Comparison of ENCODE assay signal across 1 cellular context in the genomic region with DNA sequence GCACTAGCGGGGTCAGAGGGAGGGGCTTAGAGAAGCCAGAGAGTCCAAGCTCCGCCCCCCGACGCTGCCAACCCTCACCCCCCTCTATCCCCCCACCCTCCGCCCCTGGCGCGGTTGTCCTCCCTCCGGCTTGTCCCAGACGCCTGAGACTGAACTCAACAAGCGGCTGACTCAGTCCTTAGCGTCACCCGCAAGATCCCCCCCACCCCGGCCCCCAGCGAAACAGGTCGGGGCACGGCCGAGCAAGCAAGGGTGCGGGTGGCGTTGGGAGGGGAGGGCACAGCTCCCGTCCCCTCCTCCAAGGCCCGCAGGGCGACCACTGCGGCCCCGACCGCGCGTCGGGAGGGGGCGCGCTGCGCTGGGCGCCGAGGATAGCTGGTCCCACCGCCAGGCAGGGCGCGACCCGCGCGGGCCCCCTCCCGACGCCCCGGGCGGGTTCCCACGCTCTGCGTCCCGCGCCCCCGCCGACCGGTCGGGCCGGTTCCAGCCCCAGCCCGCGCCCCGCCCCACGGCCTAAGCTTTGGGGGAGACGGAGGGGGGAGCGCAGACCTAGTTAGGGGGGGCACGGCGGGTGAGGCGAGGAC.
TF ChIP-seq lines count a peak whose summit lies in the region.

No MANE protein-coding gene starts in this region.

TF ChIP-seq in K562, 482 proteins besides CTCF, POLR2A, EP300 and RAD21:
- TF ChIP-seq ZBTB7A (IDR thresholded peaks at IDR 0.05; ENCODE audit: borderline replicate concordance, control insufficient read depth, low read depth, low read length), result peak; percentile 20; the same call in 1 of the 2 replicates
- TF ChIP-seq, protein P1, sequence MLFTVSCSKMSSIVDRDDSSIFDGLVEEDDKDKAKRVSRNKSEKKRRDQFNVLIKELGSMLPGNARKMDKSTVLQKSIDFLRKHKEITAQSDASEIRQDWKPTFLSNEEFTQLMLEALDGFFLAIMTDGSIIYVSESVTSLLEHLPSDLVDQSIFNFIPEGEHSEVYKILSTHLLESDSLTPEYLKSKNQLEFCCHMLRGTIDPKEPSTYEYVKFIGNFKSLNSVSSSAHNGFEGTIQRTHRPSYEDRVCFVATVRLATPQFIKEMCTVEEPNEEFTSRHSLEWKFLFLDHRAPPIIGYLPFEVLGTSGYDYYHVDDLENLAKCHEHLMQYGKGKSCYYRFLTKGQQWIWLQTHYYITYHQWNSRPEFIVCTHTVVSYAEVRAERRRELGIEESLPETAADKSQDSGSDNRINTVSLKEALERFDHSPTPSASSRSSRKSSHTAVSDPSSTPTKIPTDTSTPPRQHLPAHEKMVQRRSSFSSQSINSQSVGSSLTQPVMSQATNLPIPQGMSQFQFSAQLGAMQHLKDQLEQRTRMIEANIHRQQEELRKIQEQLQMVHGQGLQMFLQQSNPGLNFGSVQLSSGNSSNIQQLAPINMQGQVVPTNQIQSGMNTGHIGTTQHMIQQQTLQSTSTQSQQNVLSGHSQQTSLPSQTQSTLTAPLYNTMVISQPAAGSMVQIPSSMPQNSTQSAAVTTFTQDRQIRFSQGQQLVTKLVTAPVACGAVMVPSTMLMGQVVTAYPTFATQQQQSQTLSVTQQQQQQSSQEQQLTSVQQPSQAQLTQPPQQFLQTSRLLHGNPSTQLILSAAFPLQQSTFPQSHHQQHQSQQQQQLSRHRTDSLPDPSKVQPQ (CRISPR knock-in tag; IDR thresholded peaks at IDR 0.05; ENCODE audit: borderline replicate concordance), result no peak
- TF ChIP-seq, protein P2, sequence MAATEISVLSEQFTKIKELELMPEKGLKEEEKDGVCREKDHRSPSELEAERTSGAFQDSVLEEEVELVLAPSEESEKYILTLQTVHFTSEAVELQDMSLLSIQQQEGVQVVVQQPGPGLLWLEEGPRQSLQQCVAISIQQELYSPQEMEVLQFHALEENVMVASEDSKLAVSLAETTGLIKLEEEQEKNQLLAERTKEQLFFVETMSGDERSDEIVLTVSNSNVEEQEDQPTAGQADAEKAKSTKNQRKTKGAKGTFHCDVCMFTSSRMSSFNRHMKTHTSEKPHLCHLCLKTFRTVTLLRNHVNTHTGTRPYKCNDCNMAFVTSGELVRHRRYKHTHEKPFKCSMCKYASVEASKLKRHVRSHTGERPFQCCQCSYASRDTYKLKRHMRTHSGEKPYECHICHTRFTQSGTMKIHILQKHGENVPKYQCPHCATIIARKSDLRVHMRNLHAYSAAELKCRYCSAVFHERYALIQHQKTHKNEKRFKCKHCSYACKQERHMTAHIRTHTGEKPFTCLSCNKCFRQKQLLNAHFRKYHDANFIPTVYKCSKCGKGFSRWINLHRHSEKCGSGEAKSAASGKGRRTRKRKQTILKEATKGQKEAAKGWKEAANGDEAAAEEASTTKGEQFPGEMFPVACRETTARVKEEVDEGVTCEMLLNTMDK (IDR thresholded peaks at IDR 0.05; ENCODE audit: borderline replicate concordance, insufficient read depth, low read depth, low read length, poor library complexity, severe bottlenecking), result no peak
- TF ChIP-seq, protein P3, sequence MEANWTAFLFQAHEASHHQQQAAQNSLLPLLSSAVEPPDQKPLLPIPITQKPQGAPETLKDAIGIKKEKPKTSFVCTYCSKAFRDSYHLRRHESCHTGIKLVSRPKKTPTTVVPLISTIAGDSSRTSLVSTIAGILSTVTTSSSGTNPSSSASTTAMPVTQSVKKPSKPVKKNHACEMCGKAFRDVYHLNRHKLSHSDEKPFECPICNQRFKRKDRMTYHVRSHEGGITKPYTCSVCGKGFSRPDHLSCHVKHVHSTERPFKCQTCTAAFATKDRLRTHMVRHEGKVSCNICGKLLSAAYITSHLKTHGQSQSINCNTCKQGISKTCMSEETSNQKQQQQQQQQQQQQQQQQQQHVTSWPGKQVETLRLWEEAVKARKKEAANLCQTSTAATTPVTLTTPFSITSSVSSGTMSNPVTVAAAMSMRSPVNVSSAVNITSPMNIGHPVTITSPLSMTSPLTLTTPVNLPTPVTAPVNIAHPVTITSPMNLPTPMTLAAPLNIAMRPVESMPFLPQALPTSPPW (CRISPR knock-in tag; IDR thresholded peaks at IDR 0.05), result peak; percentile 60
- TF ChIP-seq, protein P4, sequence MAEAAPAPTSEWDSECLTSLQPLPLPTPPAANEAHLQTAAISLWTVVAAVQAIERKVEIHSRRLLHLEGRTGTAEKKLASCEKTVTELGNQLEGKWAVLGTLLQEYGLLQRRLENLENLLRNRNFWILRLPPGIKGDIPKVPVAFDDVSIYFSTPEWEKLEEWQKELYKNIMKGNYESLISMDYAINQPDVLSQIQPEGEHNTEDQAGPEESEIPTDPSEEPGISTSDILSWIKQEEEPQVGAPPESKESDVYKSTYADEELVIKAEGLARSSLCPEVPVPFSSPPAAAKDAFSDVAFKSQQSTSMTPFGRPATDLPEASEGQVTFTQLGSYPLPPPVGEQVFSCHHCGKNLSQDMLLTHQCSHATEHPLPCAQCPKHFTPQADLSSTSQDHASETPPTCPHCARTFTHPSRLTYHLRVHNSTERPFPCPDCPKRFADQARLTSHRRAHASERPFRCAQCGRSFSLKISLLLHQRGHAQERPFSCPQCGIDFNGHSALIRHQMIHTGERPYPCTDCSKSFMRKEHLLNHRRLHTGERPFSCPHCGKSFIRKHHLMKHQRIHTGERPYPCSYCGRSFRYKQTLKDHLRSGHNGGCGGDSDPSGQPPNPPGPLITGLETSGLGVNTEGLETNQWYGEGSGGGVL (CRISPR knock-in tag; IDR thresholded peaks at IDR 0.05), result no peak
